In genomic region chr19:2151339-2152229, GRCh38 we compare ENCODE assay signal across 1 cellular context.
TF ChIP-seq lines count a peak whose summit lies in the region.

Gene AP3D1, minus strand, starts transcription at chr19:2151566. Its CDS starts 232 bp downstream, at chr19:2151334.

TF ChIP-seq in liver, 16 proteins besides CTCF, POLR2A, EP300 and RAD21 (continued from another document):
- TF ChIP-seq GABPA (IDR thresholded peaks at IDR 0.05 in 1 of 2, conservative IDR thresholded peaks at IDR 0.05 in 1 of 2) (peak; percentile 63 to 90), HNF4A (conservative IDR thresholded peaks at IDR 0.05) (no peak)
- TF ChIP-seq, protein P1, sequence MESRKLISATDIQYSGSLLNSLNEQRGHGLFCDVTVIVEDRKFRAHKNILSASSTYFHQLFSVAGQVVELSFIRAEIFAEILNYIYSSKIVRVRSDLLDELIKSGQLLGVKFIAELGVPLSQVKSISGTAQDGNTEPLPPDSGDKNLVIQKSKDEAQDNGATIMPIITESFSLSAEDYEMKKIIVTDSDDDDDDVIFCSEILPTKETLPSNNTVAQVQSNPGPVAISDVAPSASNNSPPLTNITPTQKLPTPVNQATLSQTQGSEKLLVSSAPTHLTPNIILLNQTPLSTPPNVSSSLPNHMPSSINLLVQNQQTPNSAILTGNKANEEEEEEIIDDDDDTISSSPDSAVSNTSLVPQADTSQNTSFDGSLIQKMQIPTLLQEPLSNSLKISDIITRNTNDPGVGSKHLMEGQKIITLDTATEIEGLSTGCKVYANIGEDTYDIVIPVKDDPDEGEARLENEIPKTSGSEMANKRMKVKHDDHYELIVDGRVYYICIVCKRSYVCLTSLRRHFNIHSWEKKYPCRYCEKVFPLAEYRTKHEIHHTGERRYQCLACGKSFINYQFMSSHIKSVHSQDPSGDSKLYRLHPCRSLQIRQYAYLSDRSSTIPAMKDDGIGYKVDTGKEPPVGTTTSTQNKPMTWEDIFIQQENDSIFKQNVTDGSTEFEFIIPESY (IDR thresholded peaks at IDR 0.05), result peak; percentile 50
TF ChIP-seq in liver: peak in this region for 10.
